In genomic region chr1:85258536-85259117, GRCh38 we compare ENCODE assay signal across 7 cellular contexts. TPM values are rescaled to one million over a fixed set of nuclear protein-coding genes. Genes with fewer than 3 reads are reported as not detected.
DNase-seq lines count a peak whose midpoint lies in the region; TF ChIP-seq lines count a peak whose summit lies in the region.

No MANE protein-coding gene starts in this region.

- H3K4me3 Mint-ChIP-seq in activated T-helper 1 cell treated with anti-CD3 and anti-CD28 coated beads, Interleukin-12 subunit alpha, Interleukin-12 subunit beta, Interleukin-2, Interleukin-4 antibody, amounts not matched to agents 30 ng/mL and 10 ng/mL and 1 ng/mL, durations not matched to agents 14 hours and 24 hours and 36 hours = peak overlapping the region; percentile 96

- peaks cover 5% of the 10 kb centered on the region for H3K4me1 ChIP-seq in iPS-18a (ENCODE audit: control insufficient read depth, low read depth, low read length)
- H3K4me1 ChIP-seq in stomach = peaks cover 21 to 65% (median 41%) of the 10 kb centered on the region in 4 donors

- peak overlapping the region; percentile 71 for H3K9ac ChIP-seq in iPS-18a (ENCODE audit: low read length)

- peaks cover 7% of the 10 kb centered on the region for H3K9me3 Mint-ChIP-seq in activated T-helper 1 cell treated with anti-CD3 and anti-CD28 coated beads, Interleukin-12 subunit alpha, Interleukin-12 subunit beta, Interleukin-2, Interleukin-4 antibody, amounts not matched to agents 30 ng/mL and 10 ng/mL and 1 ng/mL, durations not matched to agents 14 hours and 24 hours and 36 hours

- peaks cover 37% of the 10 kb centered on the region for H3K36me3 Mint-ChIP-seq in activated T-helper 1 cell treated with anti-CD3 and anti-CD28 coated beads, Interleukin-12 subunit alpha, Interleukin-12 subunit beta, Interleukin-2, Interleukin-4 antibody, amounts not matched to agents 30 ng/mL and 10 ng/mL and 1 ng/mL, durations not matched to agents 14 hours and 24 hours and 36 hours (ENCODE audit: low read depth)

- no peaks in the 10 kb centered on the region for H3K27me3 Mint-ChIP-seq in activated T-helper 1 cell treated with anti-CD3 and anti-CD28 coated beads, Interleukin-12 subunit alpha, Interleukin-12 subunit beta, Interleukin-2, Interleukin-4 antibody, amounts not matched to agents 30 ng/mL and 10 ng/mL and 1 ng/mL, durations not matched to agents 14 hours and 24 hours and 36 hours (ENCODE audit: insufficient read depth)

- H3K27ac Mint-ChIP-seq in activated T-helper 1 cell treated with anti-CD3 and anti-CD28 coated beads, Interleukin-12 subunit alpha, Interleukin-12 subunit beta, Interleukin-2, Interleukin-4 antibody, amounts not matched to agents 30 ng/mL and 10 ng/mL and 1 ng/mL, durations not matched to agents 14 hours and 24 hours and 36 hours = peak overlapping the region; percentile 90

- no peak for TF ChIP-seq POLR2A in stomach (IDR thresholded peaks at IDR 0.05)

- peak overlapping the region; percentile 63 for H3K4me3 ChIP-seq in HFF-Myc (replicated peaks; ENCODE audit: low read depth, low read length)
- H3K4me3 ChIP-seq in iPS-18a (ENCODE audit: low read length) = peak overlapping the region; percentile 90
- H3K4me3 ChIP-seq in stomach = peak overlapping the region; percentile 87 to 97 (median 90)

- H3K27me3 ChIP-seq in iPS-18a (ENCODE audit: control insufficient read depth, insufficient read depth, low read length) (no peaks in the 10 kb centered on the region), stomach (no peaks in the 10 kb centered on the region)

- no peak for TF ChIP-seq EP300 in stomach (IDR thresholded peaks at IDR 0.05)

- WGBS in stomach, 5 donors = 2 to 10% (median 5%) methylated on average over 15 to 19 of the region's 19 CpGs

- H3K36me3 ChIP-seq in iPS-18a (ENCODE audit: control insufficient read depth, low read depth, low read length) (peaks cover 33% of the 10 kb centered on the region), stomach (peaks cover 5 to 29% (median 25%) of the 10 kb centered on the region in 4 donors)

- H3K9me3 ChIP-seq in iPS-18a (ENCODE audit: control insufficient read depth, low read depth, low read length) (no peaks in the 10 kb centered on the region), stomach (no peaks in the 10 kb centered on the region)

- peaks cover 34% of the 10 kb centered on the region for H3K4me1 Mint-ChIP-seq in activated T-helper 1 cell treated with anti-CD3 and anti-CD28 coated beads, Interleukin-12 subunit alpha, Interleukin-12 subunit beta, Interleukin-2, Interleukin-4 antibody, amounts not matched to agents 30 ng/mL and 10 ng/mL and 1 ng/mL, durations not matched to agents 14 hours and 24 hours and 36 hours (ENCODE audit: low read depth)

- H3K27ac ChIP-seq in iPS-18a (ENCODE audit: low read length) = no peak overlapping the region
- peak overlapping the region in 4 of 5 donors; percentile 86 to 89 (median 88) for H3K27ac ChIP-seq in stomach

- TF ChIP-seq CTCF in HFF-Myc (IDR thresholded peaks at IDR 0.05; ENCODE audit: low read depth, low read length, missing control alignments) = no peak
- no peak for TF ChIP-seq CTCF in stomach (IDR thresholded peaks at IDR 0.05)

- DNase-seq in HFF-Myc (ENCODE audit: extremely low read depth, low read depth) (no peak), stomach (no peak), H4 (ENCODE audit: low spot score) (no peak), GM19238 (ENCODE audit: insufficient read length, low spot score) (no peak), NCI-H1092 treated with DMSO at 0.1 percent for 48 hours (lab: John Stamatoyannopoulos, UW) (no peak)
- DNase-seq in activated T-helper 1 cell treated with anti-CD3 and anti-CD28 coated beads, Interleukin-12 subunit alpha, Interleukin-12 subunit beta, Interleukin-2, Interleukin-4 antibody, amounts not matched to agents 30 ng/mL and 10 ng/mL and 1 ng/mL, durations not matched to agents 14 hours and 24 hours and 36 hours (ENCODE audit: low spot score) = no peak

- intact Hi-C loops in activated T-helper 1 cell treated with anti-CD3 and anti-CD28 coated beads, Interleukin-12 subunit alpha, Interleukin-12 subunit beta, Interleukin-2, Interleukin-4 antibody, amounts not matched to agents 30 ng/mL and 10 ng/mL and 1 ng/mL, durations not matched to agents 14 hours and 24 hours and 36 hours (cut with micrococcal nuclease) = loop anchor here (1.0 to 10.0 kb wide), 14 partner anchors 18 to 1111 kb away; partner anchors contain the start of genes BCL10, SSX2IP, SYDE2 and ZNHIT6
- intact Hi-C loops in stomach (cut with DNase I; ENCODE audit: low total_unique reads) = loop anchor here (10.0 kb wide), 1 partner anchor 314 kb away; no protein-coding TSS in a partner anchor

RNA-seq across cellular contexts. Expression of gene C1orf52, which starts 0.8 kb away (rescaled TPM):
- 30.9 and 31.6 TPM in 2 replicates for total RNA-seq in activated T-helper 1 cell treated with anti-CD3 and anti-CD28 coated beads, Interleukin-12 subunit alpha, Interleukin-12 subunit beta, Interleukin-2, Interleukin-4 antibody, amounts not matched to agents 30 ng/mL and 10 ng/mL and 1 ng/mL, durations not matched to agents 14 hours and 24 hours and 36 hours
- 10 to 100 TPM in 3 of 5 donors, 1 to 10 TPM in 2; 5.8 to 39.3 (median 23.5) TPM for total RNA-seq in stomach
- 10 to 100 TPM; 11.1 to 16.8 (median 11.9) TPM for polyA plus RNA-seq in stomach
- total RNA-seq in H4 (2014; rRNA removed; shearing (Covaris generic)) = 15.2 and 16.6 TPM in 2 replicates

RNA-seq across cellular contexts. Expression of gene BCL10, which starts 17.8 kb away (rescaled TPM):
- 25.1 and 28.8 TPM in 2 replicates for total RNA-seq in activated T-helper 1 cell treated with anti-CD3 and anti-CD28 coated beads, Interleukin-12 subunit alpha, Interleukin-12 subunit beta, Interleukin-2, Interleukin-4 antibody, amounts not matched to agents 30 ng/mL and 10 ng/mL and 1 ng/mL, durations not matched to agents 14 hours and 24 hours and 36 hours
- total RNA-seq in stomach = 10 to 100 TPM in 4 of 5 donors, 1 to 10 TPM in 1; 6.1 to 42.7 (median 38.5) TPM
- 10 to 100 TPM in 1 of 3 donors, 1 to 10 TPM in 2; 8.1 to 23.4 (median 9.9) TPM for polyA plus RNA-seq in stomach
- total RNA-seq in H4 (2014; rRNA removed; shearing (Covaris generic)) = 13.1 and 19.8 TPM in 2 replicates

RNA-seq across cellular contexts. Expression of gene SYDE2, which starts 57.8 kb away (rescaled TPM):
- total RNA-seq in activated T-helper 1 cell treated with anti-CD3 and anti-CD28 coated beads, Interleukin-12 subunit alpha, Interleukin-12 subunit beta, Interleukin-2, Interleukin-4 antibody, amounts not matched to agents 30 ng/mL and 10 ng/mL and 1 ng/mL, durations not matched to agents 14 hours and 24 hours and 36 hours = 0.76 and 0.83 TPM in 2 replicates
- total RNA-seq in stomach = 10 to 100 TPM; 13.0 to 45.3 (median 36.6) TPM
- polyA plus RNA-seq in stomach = 1 to 10 TPM in 2 of 3 donors, under 1 TPM in 1; 0.75 to 1.2 (median 1.2) TPM
- total RNA-seq in H4 (2014; rRNA removed; shearing (Covaris generic)) = 0.70 and 2.3 TPM in 2 replicates
